8 cellular contexts compared by ENCODE assay signal in genomic region chr1:44632511-44633072, GRCh38. TPM values are rescaled to one million over a fixed set of nuclear protein-coding genes. Genes with fewer than 3 reads are reported as not detected.
DNase-seq lines count a peak whose midpoint lies in the region; ATAC-seq, FAIRE-seq and TF ChIP-seq lines count a peak whose summit lies in the region.

No MANE protein-coding gene starts in this region.

- H3K27ac Mint-ChIP-seq in activated T-helper 17 cell treated with anti-CD3 and anti-CD28 coated beads, Interleukin-2, amount 50 U/mL, for 72 hours = peak overlapping the region; percentile 73

- no peak for ATAC-seq in activated T-helper 17 cell treated with anti-CD3 and anti-CD28 coated beads, Interleukin-2, amount 50 U/mL, for 72 hours (replicated peaks)
- ATAC-seq in HG02938 (IDR thresholded peaks at IDR 0.05; ENCODE audit: unreplicated experiment) = no peak

- no peaks in the 10 kb centered on the region for H3K9me3 ChIP-seq in BLaER1 treated with 17β-estradiol and CSF1 and Interleukin-3, amounts not matched to agents 10 nM and 100 nM (replicated peaks in 1 of 11)
- H3K9me3 ChIP-seq in small intestine (ENCODE audit: control insufficient read depth, low read depth) = no peaks in the 10 kb centered on the region

- H3K27me3 Mint-ChIP-seq in activated T-helper 17 cell treated with anti-CD3 and anti-CD28 coated beads, Interleukin-2, amount 50 U/mL, for 72 hours = no peaks in the 10 kb centered on the region

- peak overlapping the region; percentile 92 to 98 (median 97); a peak in 21 of 22 replicates for H3K27ac ChIP-seq in BLaER1 treated with 17β-estradiol and CSF1 and Interleukin-3, amounts not matched to agents 10 nM and 100 nM
- peak overlapping the region; percentile 96 for H3K27ac ChIP-seq in HL-60 (replicated peaks)
- H3K27ac ChIP-seq in small intestine (ENCODE audit: low read depth in 1 of 2, low read length in 1 of 2) = peak overlapping the region; percentile 65 to 89

- no peaks in the 10 kb centered on the region for H3K9me3 Mint-ChIP-seq in activated T-helper 17 cell treated with anti-CD3 and anti-CD28 coated beads, Interleukin-2, amount 50 U/mL, for 72 hours

- no peak for TF ChIP-seq CTCF in HL-60 (IDR thresholded peaks at IDR 0.05; ENCODE audit: insufficient read depth, low read length)

- peak overlapping the region; percentile 67 to 83 (median 77) for H3K4me3 ChIP-seq in BLaER1 treated with 17β-estradiol and CSF1 and Interleukin-3, amounts not matched to agents 10 nM and 100 nM
- peak overlapping the region; percentile 50 for H3K4me3 ChIP-seq in HL-60 (replicated peaks; ENCODE audit: insufficient read depth, low read length)
- H3K4me3 ChIP-seq in iPS-11a (ENCODE audit: low read depth, low read length) = peak overlapping the region; percentile 65
- peak overlapping the region; percentile 66 to 76 for H3K4me3 ChIP-seq in small intestine (ENCODE audit: low read depth in 1 of 2, low read length in 2 of 2)

- DNase-seq in HL-60 (ENCODE audit: low read depth in 1 of 2, low spot score in 1 of 2) = peak; percentile 24 to 36
- DNase-seq in small intestine = no peak
- no peak for DNase-seq in amygdala (lab: John Stamatoyannopoulos, UW)
- no peak for DNase-seq in occipital lobe (lab: John Stamatoyannopoulos, UW)

- peaks cover 59% of the 10 kb centered on the region for H3K36me3 Mint-ChIP-seq in activated T-helper 17 cell treated with anti-CD3 and anti-CD28 coated beads, Interleukin-2, amount 50 U/mL, for 72 hours (ENCODE audit: low read depth)

- peaks cover 28% of the 10 kb centered on the region for H3K4me1 Mint-ChIP-seq in activated T-helper 17 cell treated with anti-CD3 and anti-CD28 coated beads, Interleukin-2, amount 50 U/mL, for 72 hours

- H3K4me2 ChIP-seq in BLaER1 treated with 17β-estradiol and CSF1 and Interleukin-3, amounts not matched to agents 10 nM and 100 nM = peak overlapping the region; percentile 85 to 96 (median 91)

- H3K27me3 ChIP-seq in BLaER1 treated with 17β-estradiol and CSF1 and Interleukin-3, amounts not matched to agents 10 nM and 100 nM = no peaks in the 10 kb centered on the region
- no peaks in the 10 kb centered on the region for H3K27me3 ChIP-seq in HL-60 (ENCODE audit: insufficient read depth, poor library complexity, severe bottlenecking)
- no peaks in the 10 kb centered on the region for H3K27me3 ChIP-seq in small intestine (ENCODE audit: control insufficient read depth in 2 of 2, insufficient read depth in 2 of 2, low read length in 2 of 2)

- H3K4me1 ChIP-seq in BLaER1 treated with 17β-estradiol and CSF1 and Interleukin-3, amounts not matched to agents 10 nM and 100 nM = peaks cover 34 to 58% (median 47%) of the 10 kb centered on the region in 10 experiments
- H3K4me1 ChIP-seq in small intestine (ENCODE audit: control insufficient read depth in 2 of 2, insufficient read depth in 1 of 2, low read depth in 1 of 2, low read length in 1 of 2) = peaks cover 4 to 9% of the 10 kb centered on the region in 2 donors

- no peak for FAIRE-seq in small intestine (lab: Jason Lieb, UNC)

- peak overlapping the region; percentile 73 for H3K4me3 Mint-ChIP-seq in activated T-helper 17 cell treated with anti-CD3 and anti-CD28 coated beads, Interleukin-2, amount 50 U/mL, for 72 hours

- peaks cover 40 to 53% (median 49%) of the 10 kb centered on the region in 11 experiments; a peak in 21 of 22 replicates for H4K20me1 ChIP-seq in BLaER1 treated with 17β-estradiol and CSF1 and Interleukin-3, amounts not matched to agents 10 nM and 100 nM

- WGBS in small intestine, 3 donors = 7 to 12% (median 9%) methylated on average over 14 of the region's 14 CpGs

- peaks cover 47 to 50% (median 49%) of the 10 kb centered on the region in 11 experiments for H3K36me3 ChIP-seq in BLaER1 treated with 17β-estradiol and CSF1 and Interleukin-3, amounts not matched to agents 10 nM and 100 nM
- H3K36me3 ChIP-seq in small intestine (ENCODE audit: control insufficient read depth in 2 of 2, insufficient read depth in 2 of 2, low read length in 2 of 2) = peaks cover 12 to 18% of the 10 kb centered on the region in 2 donors

- H3K9ac ChIP-seq in BLaER1 treated with 17β-estradiol and CSF1 and Interleukin-3, amounts not matched to agents 10 nM and 100 nM = peak overlapping the region; percentile 83 to 96 (median 95)

RNA-seq across cellular contexts. Expression of gene TMEM53, which starts 41.7 kb away (rescaled TPM):
- 1 to 10 TPM; 3.5 to 4.2 TPM for total RNA-seq in activated T-helper 17 cell treated with anti-CD3 and anti-CD28 coated beads, Interleukin-2, amount 50 U/mL, for 72 hours
- polyA plus RNA-seq in small intestine = 10 to 100 TPM; 20.1 to 27.2 (median 25.4) TPM
- 3.7 TPM for total RNA-seq in occipital lobe

RNA-seq across cellular contexts. Expression of gene ARMH1, which starts 41.9 kb away (rescaled TPM):
- 10 to 100 TPM; 10.7 to 65.8 TPM for total RNA-seq in activated T-helper 17 cell treated with anti-CD3 and anti-CD28 coated beads, Interleukin-2, amount 50 U/mL, for 72 hours
- polyA plus RNA-seq in small intestine = 1 to 10 TPM; 2.7 to 6.5 (median 4.2) TPM
- total RNA-seq in occipital lobe = 2.8 TPM

Comparison
In these comparisons a context has a peak if more than half of its experiments do, and no peak if none do; other contexts are left out.
1. DNase-seq: peak in HL-60 (2 of 2); none in small intestine (single experiment), amygdala (0 of 56) and occipital lobe (single experiment).
2. Peak in every context shown above with its lines, with median percentiles within 50 percentile points of each other: H3K27ac ChIP-seq and H3K4me3 ChIP-seq.